9 cellular contexts compared by ENCODE assay signal in genomic region chr17:59830007-59830630, GRCh38.
DNase-seq lines count a peak whose midpoint lies in the region; ATAC-seq and TF ChIP-seq lines count a peak whose summit lies in the region.
"Had no signal": no experiment of that assay in that cellular context is flagged by ENCODE, and none has a peak within 500 bp of the region (broad histone marks: within the 10 kb centered on the region; RNA-seq: fewer than 3 reads in every experiment).

No MANE protein-coding gene starts in this region.

- H3K27ac ChIP-seq in HL-60 (replicated peaks) (peak overlapping the region; percentile 53; the same call in 1 of the 2 replicates), VCaP (peak overlapping the region; percentile 96)

- H3K4me3 ChIP-seq in HL-60 (replicated peaks; ENCODE audit: insufficient read depth, low read length) = no peak overlapping the region
- H3K4me3 ChIP-seq in fibroblast of villous mesenchyme (ENCODE audit: low read depth, low read length) = no peak overlapping the region

- ATAC-seq in GM21529 (IDR thresholded peaks at IDR 0.05; ENCODE audit: unreplicated experiment) (no peak), GM21737 (IDR thresholded peaks at IDR 0.05; ENCODE audit: unreplicated experiment) (no peak)

- no peak for DNase-seq in HL-60 (ENCODE audit: low read depth in 1 of 2, low spot score in 1 of 2)
- peak; percentile 66 for DNase-seq in fibroblast of villous mesenchyme (ENCODE audit: low read depth)
- DNase-seq in stimulated activated CD8-positive, alpha-beta memory T cell treated with anti-CD3 and anti-CD28 coated beads, Interleukin-4, amount 100 ng/mL, for 48 hours = peak; percentile 75
- DNase-seq in NCI-H2029 (lab: John Stamatoyannopoulos, UW) = no peak
- DNase-seq in NCI-H2029 treated with DMSO at 0.1 percent for 48 hours (lab: John Stamatoyannopoulos, UW) = no peak
- DNase-seq: NCI-H2171 had no signal

- no peak for TF ChIP-seq CTCF in HL-60 (IDR thresholded peaks at IDR 0.05; ENCODE audit: insufficient read depth, low read length)
- TF ChIP-seq CTCF in VCaP (conservative IDR thresholded peaks at IDR 0.05) = no peak
- TF ChIP-seq CTCF in fibroblast of villous mesenchyme (IDR thresholded peaks at IDR 0.05; ENCODE audit: insufficient read depth, low read depth, low read length) = no peak

- no peaks in the 10 kb centered on the region for H3K27me3 ChIP-seq in HL-60 (ENCODE audit: insufficient read depth, poor library complexity, severe bottlenecking)

Comparison
In these comparisons a context has a peak if more than half of its experiments do, and no peak if none do; other contexts are left out.
1. DNase-seq: peak in fibroblast of villous mesenchyme (single experiment) and stimulated activated CD8-positive, alpha-beta memory T cell treated with anti-CD3 and anti-CD28 coated beads, Interleukin-4, amount 100 ng/mL, for 48 hours (single experiment); none in HL-60 (0 of 2), NCI-H2029 (single experiment) and NCI-H2029 treated with DMSO at 0.1 percent for 48 hours (single experiment).